In genomic region chr13:40101708-40102359, GRCh38 we compare ENCODE assay signal across 8 cellular contexts.
DNase-seq lines count a peak whose midpoint lies in the region; ATAC-seq and TF ChIP-seq lines count a peak whose summit lies in the region.

No MANE protein-coding gene starts in this region.

- peak; percentile 47 for DNase-seq in MCF 10A (ENCODE audit: unreplicated experiment)
- DNase-seq in breast epithelium (ENCODE audit: low spot score in 2 of 2), result no peak
- DNase-seq in activated naive CD4-positive, alpha-beta T cell treated with anti-CD3 and anti-CD28 coated beads, Interleukin-2, amount 50 U/mL, for 16 hours, result peak; percentile 29
- no peak for DNase-seq in NOMO-1 (lab: John Stamatoyannopoulos, UW; ENCODE audit: unreplicated experiment in 2 of 2)
- no peak for DNase-seq in KBM-7
- DNase-seq in ureter (ENCODE audit: low spot score), result no peak
- DNase-seq in cerebellum (ENCODE audit: low spot score), result no peak

- H3K36me3 ChIP-seq in breast epithelium, result no peaks in the 10 kb centered on the region

- peaks cover 24% of the 10 kb centered on the region for H3K9me3 Mint-ChIP-seq in MCF 10A (ENCODE audit: unreplicated experiment)

- TF ChIP-seq CTCF in MCF 10A (IDR thresholded peaks at IDR 0.05; ENCODE audit: unreplicated experiment) (no peak), breast epithelium (IDR thresholded peaks at IDR 0.05) (no peak)

- no peak overlapping the region for H3K27ac ChIP-seq in breast epithelium

- no peak overlapping the region for H3K4me3 Mint-ChIP-seq in MCF 10A (ENCODE audit: unreplicated experiment)

- no peak overlapping the region for H3K4me3 ChIP-seq in breast epithelium

- CTCF ChIA-PET in MCF 10A (lab: Yijun Ruan, JAX), result interaction anchor here (0.6 to 1.4 kb wide), 7 partner anchors 9 to 676 kb away, joined by 3 to 7 read pairs (median 3); no protein-coding TSS in a partner anchor

- peaks cover 29% of the 10 kb centered on the region for H3K4me1 Mint-ChIP-seq in MCF 10A (ENCODE audit: insufficient read depth, unreplicated experiment)

- H3K27me3 ChIP-seq in breast epithelium, result no peaks in the 10 kb centered on the region

- peak overlapping the region; percentile 85 for H3K27ac Mint-ChIP-seq in MCF 10A (ENCODE audit: low read depth, unreplicated experiment)

- ATAC-seq in HG03108 (IDR thresholded peaks at IDR 0.05; ENCODE audit: unreplicated experiment), result peak; percentile 65

- H3K27me3 Mint-ChIP-seq in MCF 10A (ENCODE audit: insufficient read depth, unreplicated experiment), result no peaks in the 10 kb centered on the region

- TF ChIP-seq POLR2A in breast epithelium (IDR thresholded peaks at IDR 0.05), result no peak

- H3K36me3 Mint-ChIP-seq in MCF 10A (ENCODE audit: insufficient read depth, unreplicated experiment), result peaks cover 5% of the 10 kb centered on the region

- BruUV-seq in MCF 10A (replicated peaks; lab: Mats Ljungman, UMichigan), result no TSS peak

- POLR2A ChIA-PET in MCF 10A (lab: Yijun Ruan, JAX), result interaction anchor here (0.8 to 3.5 kb wide), 13 partner anchors 8 to 171 kb away, joined by 3 to 22 read pairs (median 5); no protein-coding TSS in a partner anchor

- intact Hi-C loops in MCF 10A (cut with micrococcal nuclease), result loop anchor here (2.0 kb wide), 1 partner anchor 563 kb away; no protein-coding TSS in a partner anchor
- intact Hi-C loops in breast epithelium (cut with DNase I; ENCODE audit: low total_unique reads), result loop anchor here (5.0 kb wide), 1 partner anchor 395 kb away; no protein-coding TSS in a partner anchor

- H3K4me1 ChIP-seq in breast epithelium, result no peaks in the 10 kb centered on the region

- in situ Hi-C loops in KBM-7 (cut with MboI; ENCODE audit: low pct_unique_long_range_greater_than_20kb, low sequenced_read_pairs), result no loop called here

- H3K9me3 ChIP-seq in breast epithelium, result no peaks in the 10 kb centered on the region

Comparison
In these comparisons a context has a peak if more than half of its experiments do, and no peak if none do; other contexts are left out.
1. DNase-seq: peak in MCF 10A (single experiment) and activated naive CD4-positive, alpha-beta T cell treated with anti-CD3 and anti-CD28 coated beads, Interleukin-2, amount 50 U/mL, for 16 hours (single experiment); none in breast epithelium (0 of 2), NOMO-1 (0 of 2), KBM-7 (single experiment), ureter (single experiment) and cerebellum (single experiment).